ENCODE assay signal across 9 cellular contexts in the genomic region with DNA sequence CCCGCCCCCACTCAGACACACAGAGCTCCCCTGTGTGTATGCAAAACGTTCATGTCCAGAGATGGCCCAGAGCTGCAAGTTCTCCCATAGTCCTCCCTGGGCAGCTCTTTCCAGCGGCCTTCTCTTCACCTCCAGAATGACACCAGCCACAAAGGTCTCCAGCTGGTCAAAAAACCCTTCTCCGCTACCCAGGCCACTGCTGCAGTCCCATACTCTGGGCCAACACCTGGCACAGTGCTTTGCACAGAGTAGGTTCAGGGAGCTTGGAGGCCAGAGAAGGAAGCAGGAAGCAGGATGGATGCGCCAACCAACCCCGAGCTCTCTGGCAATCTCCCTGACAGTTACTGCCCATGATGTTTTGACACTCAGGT. TPM values are rescaled to one million over a fixed set of nuclear protein-coding genes. Genes with fewer than 3 reads are reported as not detected.
DNase-seq lines count a peak whose midpoint lies in the region; ATAC-seq and TF ChIP-seq lines count a peak whose summit lies in the region.
"Had no signal": no experiment of that assay in that cellular context is flagged by ENCODE, and none has a peak within 500 bp of the region (broad histone marks: within the 10 kb centered on the region; RNA-seq: fewer than 3 reads in every experiment).

No MANE protein-coding gene starts in this region.

- TF ChIP-seq CTCF in AG04450 (IDR thresholded peaks at IDR 0.05; ENCODE audit: low read depth, low read length) (no peak), MCF 10A (IDR thresholded peaks at IDR 0.05; ENCODE audit: unreplicated experiment) (no peak), natural killer cell (IDR thresholded peaks at IDR 0.05) (no peak)

- peaks cover 2% of the 10 kb centered on the region for H3K27me3 ChIP-seq in AG04450 (ENCODE audit: control insufficient read depth, insufficient read depth, low read length)
- no peaks in the 10 kb centered on the region for H3K27me3 ChIP-seq in HUES48 (ENCODE audit: control insufficient read depth, insufficient read depth, low read length)
- H3K27me3 ChIP-seq in H7 (ENCODE audit: control insufficient read depth, insufficient read depth, low read length), result no peaks in the 10 kb centered on the region

- no peaks in the 10 kb centered on the region for H3K9me3 ChIP-seq in AG04450 (ENCODE audit: control insufficient read depth, insufficient read depth, low read length)
- no peaks in the 10 kb centered on the region for H3K9me3 ChIP-seq in HUES48 (ENCODE audit: control insufficient read depth, insufficient read depth, low read length)

- POLR2A ChIA-PET in AG04450 (lab: Yijun Ruan, JAX), result interaction anchor here (0.8 to 1.4 kb wide), 2 partner anchors 43 to 243 kb away, joined by 5 read pairs; no protein-coding TSS in a partner anchor
- POLR2A ChIA-PET in MCF 10A (lab: Yijun Ruan, JAX), result interaction anchor here (0.5 to 3.2 kb wide), 13 partner anchors 8 to 496 kb away, joined by 3 to 19 read pairs (median 3); a partner anchor contains a TSS

- DNase-seq in AG04450 (ENCODE audit: low read depth, low spot score) (no peak), MCF 10A (ENCODE audit: unreplicated experiment) (no peak), natural killer cell (no peak), H7 (no peak), 8988T (no peak)
- DNase-seq: NCI-H446 treated with DMSO at 0.1 percent for 48 hours had no signal

- intact Hi-C loops in MCF 10A (cut with micrococcal nuclease) (no loop called here), natural killer cell (cut with micrococcal nuclease) (loop anchor here (10.0 kb wide), 1 partner anchor 53 kb away; no protein-coding TSS in a partner anchor)

- CTCF ChIA-PET in AG04450 (lab: Charles Lee) (interaction anchor here (1.2 kb wide), 1 partner anchor 55 kb away, joined by 6 read pairs; no protein-coding TSS in a partner anchor), MCF 10A (lab: Yijun Ruan, JAX) (interaction anchor here (0.6 to 1.4 kb wide), 4 partner anchors 10 to 147 kb away, joined by 3 to 4 read pairs (median 3); no protein-coding TSS in a partner anchor)

- H3K4me3 Mint-ChIP-seq in MCF 10A (ENCODE audit: unreplicated experiment), result peak overlapping the region; percentile 84
- H3K4me3 Mint-ChIP-seq in natural killer cell, result peak overlapping the region; percentile 71

- ATAC-seq in natural killer cell (no peak), GM18520 (IDR thresholded peaks at IDR 0.05; ENCODE audit: unreplicated experiment) (no peak), HG02642 (IDR thresholded peaks at IDR 0.05; ENCODE audit: poor library complexity, unreplicated experiment) (no peak)

- H3K4me1 ChIP-seq in HUES48 (ENCODE audit: control insufficient read depth, insufficient read depth, low read length), result peaks cover 36% of the 10 kb centered on the region

- H3K36me3 Mint-ChIP-seq in MCF 10A (ENCODE audit: insufficient read depth, unreplicated experiment) (no peaks in the 10 kb centered on the region), natural killer cell (no peaks in the 10 kb centered on the region)

- no TSS peak for BruUV-seq in MCF 10A (replicated peaks; lab: Mats Ljungman, UMichigan)

- no peak overlapping the region for H3K9ac ChIP-seq in HUES48 (ENCODE audit: low read depth, low read length)

- H3K36me3 ChIP-seq in HUES48 (ENCODE audit: control insufficient read depth, insufficient read depth, low read length) (no peaks in the 10 kb centered on the region), H7 (replicated peaks; ENCODE audit: control insufficient read depth, insufficient read depth, low read length) (no peaks in the 10 kb centered on the region)

- peaks cover 37% of the 10 kb centered on the region for H3K4me1 Mint-ChIP-seq in MCF 10A (ENCODE audit: insufficient read depth, unreplicated experiment)
- H3K4me1 Mint-ChIP-seq in natural killer cell, result peaks cover 41 to 45% of the 10 kb centered on the region in 2 donors

- peak overlapping the region; percentile 78; the same call in 1 of the 2 replicates for H3K4me3 ChIP-seq in AG04450 (ENCODE audit: low read depth, low read length)
- H3K4me3 ChIP-seq in HUES48 (ENCODE audit: low read depth, low read length), result peak overlapping the region; percentile 89; the same call in 1 of the 2 replicates
- no peak overlapping the region for H3K4me3 ChIP-seq in H7 (ENCODE audit: insufficient read depth, low read depth, low read length)

- H3K27me3 Mint-ChIP-seq in MCF 10A (ENCODE audit: insufficient read depth, unreplicated experiment) (no peaks in the 10 kb centered on the region), natural killer cell (ENCODE audit: low read depth in 2 of 2) (no peaks in the 10 kb centered on the region)

- H3K9me3 Mint-ChIP-seq in MCF 10A (ENCODE audit: unreplicated experiment) (no peaks in the 10 kb centered on the region), natural killer cell (no peaks in the 10 kb centered on the region)

- H3K27ac ChIP-seq in AG04450 (ENCODE audit: low read depth, low read length) (no peak overlapping the region), HUES48 (ENCODE audit: low read depth, low read length) (peak overlapping the region; percentile 90)

- H3K27ac Mint-ChIP-seq in MCF 10A (ENCODE audit: low read depth, unreplicated experiment) (peak overlapping the region; percentile 89), natural killer cell (peak overlapping the region; percentile 53 to 92)

RNA-seq across cellular contexts. Expression of a gene that starts 1.1 kb away (rescaled TPM):
- 31.5 and 34.0 TPM in 2 replicates for polyA plus RNA-seq in AG04450 (2011; rRNA removed)
- polyA minus RNA-seq in AG04450 (2011; rRNA and poly(A)+ RNA removed), result 45.2 and 49.3 TPM in 2 replicates
- total RNA-seq in MCF 10A (2022) (29.8 and 32.6 TPM in 2 replicates), natural killer cell (100 to 1,000 TPM in 2 of 3 donors, 10 to 100 TPM in 1; 79.9 to 112 (median 103) TPM)
- total RNA-seq in H7 (2014; rRNA removed; shearing (Covaris generic)), result 30.7 and 41.3 TPM in 2 replicates

RNA-seq across cellular contexts. Expression of a gene that starts 11.0 kb away (rescaled TPM):
- 3.9 and 5.3 TPM in 2 replicates for polyA plus RNA-seq in AG04450 (2011; rRNA removed)
- polyA minus RNA-seq in AG04450 (2011; rRNA and poly(A)+ RNA removed), result 4.6 and 7.9 TPM in 2 replicates
- 1.0 and 1.7 TPM in 2 replicates for total RNA-seq in MCF 10A (2022)
- 100 to 1,000 TPM; 112 to 135 (median 117) TPM for total RNA-seq in natural killer cell
- total RNA-seq in H7 (2014; rRNA removed; shearing (Covaris generic)), result 9.4 and 13.2 TPM in 2 replicates
